31 cellular contexts compared by ENCODE assay signal in genomic region chr7:156058248-156058647, GRCh38.
"Had no signal": no experiment of that assay in that cellular context is flagged by ENCODE, and none has a peak within 500 bp of the region (broad histone marks: within the 10 kb centered on the region; RNA-seq: fewer than 3 reads in every experiment).

No MANE protein-coding gene starts in this region.

- H3K4me3 ChIP-seq: ascending aorta, breast epithelium, cardiac muscle cell, colonic mucosa, esophagus squamous epithelium, gastroesophageal sphincter, heart right ventricle, hepatocyte had no signal

- DNase-seq: activated CD4-positive, alpha-beta memory T cell treated with anti-CD3 and anti-CD28 coated beads for 36 hours; activated CD4-positive, alpha-beta T cell treated with anti-CD3 and anti-CD28 coated beads for 36 hours; activated CD4-positive, alpha-beta T cell treated with anti-CD3 and anti-CD28 coated beads, Interleukin-2, amount 10 ng/mL, durations not matched to agents 24 days and 14 days; activated CD4-positive, CD25-positive, alpha-beta regulatory T cell; activated CD4-positive, CD25-positive, alpha-beta regulatory T cell treated with anti-CD3 and anti-CD28 coated beads, Interleukin-2, amount 50 U/mL, for 72 hours; activated CD8-positive, alpha-beta memory T cell treated with anti-CD3 and anti-CD28 coated beads, Interleukin-2, amount 10 ng/mL, durations not matched to agents 7 days and 5 days; activated CD8-positive, alpha-beta memory T cell treated with anti-CD3 and anti-CD28 coated beads, Interleukin-2, amount 50 U/mL, for 4 hours; activated CD8-positive, alpha-beta T cell treated with anti-CD3 and anti-CD28 coated beads, Interleukin-2, amount 10 ng/mL, durations not matched to agents 7 days and 5 days; activated gamma-delta T cell; activated naive CD4-positive, alpha-beta T cell; activated naive CD4-positive, alpha-beta T cell treated with anti-CD3 and anti-CD28 coated beads, Interleukin-2, amount 10 ng/mL, durations not matched to agents 7 days and 5 days; activated naive CD8-positive, alpha-beta T cell treated with anti-CD3 and anti-CD28 coated beads, Interleukin-2, amount 10 ng/mL, durations not matched to agents 7 days and 5 days; activated T-cell treated with anti-CD3 and anti-CD28 coated beads, Interleukin-2, amount 50 U/mL, for 1 hour; activated T-cell treated with anti-CD3 and anti-CD28 coated beads, Interleukin-2, amount 50 U/mL, for 48 hours; central memory CD4-positive, alpha-beta T cell; cerebellar nuclear complex; colonic mucosa; effector CD8-positive, alpha-beta T cell; esophagus squamous epithelium; foreskin melanocyte; heart right ventricle; T1000 had no signal

- H3K27me3 ChIP-seq: ascending aorta, cardiac muscle cell, colonic mucosa, esophagus squamous epithelium, hepatocyte had no signal

- H2AFZ ChIP-seq: hepatocyte had no signal

- ATAC-seq: activated CD4-positive, alpha-beta T cell treated with anti-CD3 and anti-CD28 coated beads for 36 hours; activated CD8-positive, alpha-beta memory T cell treated with anti-CD3 and anti-CD28 coated beads, Interleukin-2, amount 10 ng/mL, durations not matched to agents 7 days and 5 days; activated CD8-positive, alpha-beta T cell treated with anti-CD3 and anti-CD28 coated beads, Interleukin-2, amount 10 ng/mL, durations not matched to agents 7 days and 5 days; activated naive CD4-positive, alpha-beta T cell treated with anti-CD3 and anti-CD28 coated beads, Interleukin-2, amount 50 U/mL, for 72 hours; gastroesophageal sphincter; heart right ventricle had no signal

- H3K4me2 ChIP-seq: hepatocyte had no signal

- H3K4me1 ChIP-seq: ascending aorta, breast epithelium, colonic mucosa, esophagus squamous epithelium, gastroesophageal sphincter, heart right ventricle had no signal

- H3K79me2 ChIP-seq: hepatocyte had no signal

- H3K9me3 ChIP-seq: ascending aorta, colonic mucosa, esophagus squamous epithelium, gastroesophageal sphincter had no signal

- FAIRE-seq: endometrium, endothelial cell of umbilical vein had no signal

- H3K27ac ChIP-seq: ascending aorta, breast epithelium, cardiac muscle cell, colonic mucosa, epithelial cell of prostate, esophagus squamous epithelium, gastroesophageal sphincter, heart right ventricle, hepatocyte had no signal

- H3K36me3 ChIP-seq: ascending aorta, breast epithelium, cardiac muscle cell, colonic mucosa, esophagus squamous epithelium, gastroesophageal sphincter, heart right ventricle had no signal
